In genomic region chr6:30556006-30556713, GRCh38 we compare ENCODE assay signal across 8 cellular contexts. TPM values are rescaled to one million over a fixed set of nuclear protein-coding genes. Genes with fewer than 3 reads are reported as not detected.
DNase-seq lines count a peak whose midpoint lies in the region; ATAC-seq and TF ChIP-seq lines count a peak whose summit lies in the region.

TSS of gene GNL1 (minus strand) at chr6:30556489. CDS start at chr6:30556203, 286 bp downstream.

- ATAC-seq in SK-N-SH treated with all-trans-retinoic acid at 6 μM for 48 hours, result peak; percentile 81
- peak; percentile 66 for ATAC-seq in thoracic aorta (ENCODE audit: insufficient number of reproducible peaks, low FRiP score, low read depth)

- H3K4me3 ChIP-seq in osteoblast (ENCODE audit: insufficient read depth, low read length) (peak within 1 kb of the TSS; percentile 92), thoracic aorta (peak within 1 kb of the TSS; percentile 98)

- H4K20me1 ChIP-seq in osteoblast (ENCODE audit: insufficient read depth, low read length), result peaks cover 11% of the 10 kb centered on the region

- H3K9me3 ChIP-seq in osteoblast (ENCODE audit: low read depth, low read length), result no peaks in the 10 kb centered on the region
- H3K9me3 ChIP-seq in thoracic aorta, result no peaks in the 10 kb centered on the region

- H3K36me3 Mint-ChIP-seq in HFFc6 (ENCODE audit: low read depth), result peaks cover 23% of the 10 kb centered on the region
- H3K36me3 Mint-ChIP-seq in activated naive CD4-positive, alpha-beta T cell treated with anti-CD3 and anti-CD28 coated beads, Interleukin-2, amount 50 U/mL, for 24 hours, result peaks cover 9% of the 10 kb centered on the region

- H3K27me3 Mint-ChIP-seq in HFFc6 (ENCODE audit: insufficient read depth), result peaks cover 5% of the 10 kb centered on the region
- H3K27me3 Mint-ChIP-seq in activated naive CD4-positive, alpha-beta T cell treated with anti-CD3 and anti-CD28 coated beads, Interleukin-2, amount 50 U/mL, for 24 hours, result no peaks in the 10 kb centered on the region

- peak within 1 kb of the TSS; percentile 94 for H2AFZ ChIP-seq in osteoblast (ENCODE audit: low read length)

- H3K4me2 ChIP-seq in osteoblast (ENCODE audit: insufficient read depth, low read length), result peak within 1 kb of the TSS; percentile 94

- peak within 1 kb of the TSS; percentile 93 for H3K4me3 Mint-ChIP-seq in HFFc6
- H3K4me3 Mint-ChIP-seq in activated naive CD4-positive, alpha-beta T cell treated with anti-CD3 and anti-CD28 coated beads, Interleukin-2, amount 50 U/mL, for 24 hours, result peak within 1 kb of the TSS; percentile 100

- DNase-seq in GM04504 (ENCODE audit: low read depth), result peak; percentile 65
- peak; percentile 89 for DNase-seq in HFFc6
- peak; percentile 81 for DNase-seq in NCI-H1048 (lab: John Stamatoyannopoulos, UW)
- DNase-seq in globus pallidus (ENCODE audit: low spot score), result peak; percentile 83
- DNase-seq in osteoblast (ENCODE audit: insufficient read length, low spot score, missing footprints), result peak; percentile 93
- DNase-seq in thoracic aorta (ENCODE audit: low spot score), result peak; percentile 85

- TF ChIP-seq CTCF in HFFc6 (IDR thresholded peaks at IDR 0.05), result peak; percentile 34
- no peak for TF ChIP-seq CTCF in osteoblast (IDR thresholded peaks at IDR 0.05; ENCODE audit: extremely low read depth, low read depth, low read length)
- no peak for TF ChIP-seq CTCF in thoracic aorta (IDR thresholded peaks at IDR 0.05)

- H3K4me1 Mint-ChIP-seq in HFFc6 (ENCODE audit: low read depth), result peaks cover 39% of the 10 kb centered on the region
- H3K4me1 Mint-ChIP-seq in activated naive CD4-positive, alpha-beta T cell treated with anti-CD3 and anti-CD28 coated beads, Interleukin-2, amount 50 U/mL, for 24 hours, result peaks cover 46% of the 10 kb centered on the region

- no peaks in the 10 kb centered on the region for H3K9me3 Mint-ChIP-seq in HFFc6
- H3K9me3 Mint-ChIP-seq in activated naive CD4-positive, alpha-beta T cell treated with anti-CD3 and anti-CD28 coated beads, Interleukin-2, amount 50 U/mL, for 24 hours, result no peaks in the 10 kb centered on the region

- peak within 1 kb of the TSS; percentile 100 for H3K27ac Mint-ChIP-seq in HFFc6
- H3K27ac Mint-ChIP-seq in activated naive CD4-positive, alpha-beta T cell treated with anti-CD3 and anti-CD28 coated beads, Interleukin-2, amount 50 U/mL, for 24 hours, result peak within 1 kb of the TSS; percentile 100

- no peaks in the 10 kb centered on the region for H3K27me3 ChIP-seq in osteoblast (ENCODE audit: insufficient read depth, low read length)
- H3K27me3 ChIP-seq in thoracic aorta (replicated peaks; ENCODE audit: insufficient read depth), result no peaks in the 10 kb centered on the region

- peaks cover 18% of the 10 kb centered on the region for H3K4me1 ChIP-seq in osteoblast (ENCODE audit: insufficient read depth, low read length)
- peaks cover 13 to 22% of the 10 kb centered on the region in 2 donors for H3K4me1 ChIP-seq in thoracic aorta (ENCODE audit: control insufficient read depth in 1 of 2, low read depth in 2 of 2)

- H3K79me2 ChIP-seq in osteoblast (ENCODE audit: insufficient read depth, low read length), result peaks cover 61% of the 10 kb centered on the region

- peak within 1 kb of the TSS; percentile 98 for H3K27ac ChIP-seq in osteoblast (ENCODE audit: low read depth, low read length)
- H3K27ac ChIP-seq in thoracic aorta, result peak within 1 kb of the TSS; percentile 98 to 99

- peaks cover 42% of the 10 kb centered on the region for H3K36me3 ChIP-seq in osteoblast (ENCODE audit: insufficient read depth, low read length)
- H3K36me3 ChIP-seq in thoracic aorta, result peaks cover 20% of the 10 kb centered on the region

TF ChIP-seq in SK-N-SH treated with all-trans-retinoic acid at 6 μM for 48 hours, 23 proteins besides CTCF, POLR2A, EP300 and RAD21:
- TF ChIP-seq ZFP30 (CRISPR knock-in tag; IDR thresholded peaks at IDR 0.05) (no peak), SNAI2 (CRISPR knock-in tag; IDR thresholded peaks at IDR 0.05) (no peak), CSDC2 (CRISPR knock-in tag; IDR thresholded peaks at IDR 0.05) (peak; percentile 47; the same call in 1 of the 2 replicates)

RNA-seq across cellular contexts. Expression of gene GNL1, which starts in this region (rescaled TPM):
- 10 to 100 TPM; 56.9 to 65.6 (median 61.9) TPM for total RNA-seq in HFFc6 (2021; fragmentation: NEBNext Ultra II Directional; extraction: Animal tissue kit (Norgen Biotek cat#: 25700))
- 56.5 and 64.8 TPM in 2 replicates for total RNA-seq in osteoblast
- 10 to 100 TPM; 32.9 to 39.0 TPM for total RNA-seq in thoracic aorta

Comparison
In these comparisons a context has a peak if more than half of its experiments do, and no peak if none do; other contexts are left out.
1. Peak in every context shown above with its lines: DNase-seq, ATAC-seq, H3K4me3 ChIP-seq and H3K27ac ChIP-seq.